ENCODE assay signal across 25 cellular contexts in the genomic region with DNA sequence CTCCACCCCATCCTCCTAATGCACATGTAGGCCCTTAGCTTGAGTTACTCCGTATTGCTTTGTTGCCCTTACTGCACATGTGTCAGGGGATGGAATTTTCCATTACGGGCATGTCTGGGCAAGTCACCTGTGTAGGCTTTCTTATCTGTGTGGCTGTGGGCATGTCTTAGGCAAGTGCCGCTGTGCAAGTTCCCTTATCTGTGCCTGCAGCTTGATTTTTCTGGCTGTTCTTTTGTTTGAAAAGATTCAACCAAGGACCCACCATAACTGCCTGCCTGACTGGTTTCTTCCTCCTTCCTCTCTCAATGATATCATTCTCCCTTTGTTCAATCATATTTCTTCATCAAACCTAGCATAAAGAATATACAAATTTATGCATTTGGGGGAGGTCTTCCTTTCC.
DNase-seq lines count a peak whose midpoint lies in the region; ATAC-seq, FAIRE-seq and TF ChIP-seq lines count a peak whose summit lies in the region.
"Had no signal": no experiment of that assay in that cellular context is flagged by ENCODE, and none has a peak within 500 bp of the region (broad histone marks: within the 10 kb centered on the region; RNA-seq: fewer than 3 reads in every experiment).

No MANE protein-coding gene starts in this region.

- peak overlapping the region; percentile 42 for H2BK5ac ChIP-seq in mesendoderm (ENCODE audit: low read length)

- no peaks in the 10 kb centered on the region for H3K79me2 ChIP-seq in mesendoderm (ENCODE audit: control insufficient read depth, insufficient read depth, low read length)

- WGBS in mesendoderm (ENCODE audit: extremely low coverage, insufficient coverage, low lambda C conversion rate), result no CpG with 5 or more reads among the region's 3 CpGs

- TF ChIP-seq CTCF in bronchial epithelial cell (IDR thresholded peaks at IDR 0.05; ENCODE audit: insufficient read depth, low read length, severe bottlenecking) (no peak), type B pancreatic cell (conservative IDR thresholded peaks at IDR 0.05) (no peak)

- ATAC-seq in HG03097 (IDR thresholded peaks at IDR 0.05; ENCODE audit: low FRiP score, unreplicated experiment), result no peak
- ATAC-seq: left lobe of liver had no signal

- H3K4me1 Mint-ChIP-seq in type B pancreatic cell (ENCODE audit: unreplicated experiment), result peaks cover 8% of the 10 kb centered on the region

- H3K4me3 Mint-ChIP-seq in type B pancreatic cell, result no peak overlapping the region
- H3K4me3 Mint-ChIP-seq: activated naive CD4-positive, alpha-beta T cell treated with anti-CD3 and anti-CD28 coated beads, Interleukin-2, amount 10 ng/mL, durations not matched to agents 7 days and 5 days; T-helper 1 cell treated with Interleukin-12 subunit alpha and Interleukin-12 subunit beta and Interleukin-4 antibody, amounts not matched to agents 30 μg/mL and 1 μg/mL, for 36 hours had no signal

- no peak overlapping the region for H4K8ac ChIP-seq in mesendoderm (ENCODE audit: low read depth, low read length)

- peak; percentile 9 to 29 for DNase-seq in NCI-H526 (lab: John Stamatoyannopoulos, UW)
- no peak for DNase-seq in NCI-H526 treated with DMSO at 0.1 percent for 48 hours (lab: John Stamatoyannopoulos, UW)
- peak; percentile 66 for DNase-seq in KBM-7
- DNase-seq in bronchial epithelial cell (ENCODE audit: low read depth), result peak; percentile 56
- DNase-seq in mesendoderm, result no peak
- no peak for DNase-seq in type B pancreatic cell (ENCODE audit: extremely low spot score, unreplicated experiment)
- no peak for DNase-seq in stimulated activated CD4-positive, alpha-beta T cell treated with anti-CD3 and anti-CD28 coated beads, Interleukin-4, amount 100 ng/mL, for 24 hours
- DNase-seq: activated CD4-positive, alpha-beta T cell treated with anti-CD3 and anti-CD28 coated beads, Interleukin-2, amount 50 U/mL, for 48 hours; activated CD8-positive, alpha-beta memory T cell treated with anti-CD3 and anti-CD28 coated beads, Interleukin-2, amount 50 U/mL, for 4 hours; activated naive CD4-positive, alpha-beta T cell treated with anti-CD3 and anti-CD28 coated beads, Interleukin-2, amount 10 ng/mL, durations not matched to agents 7 days and 5 days; brain microvascular endothelial cell; dorsolateral prefrontal cortex; GOT3; NCI-H510A treated with DMSO at 0.1 percent for 48 hours; SK-N-SH; small intestine; stimulated activated naive CD4-positive, alpha-beta T cell treated with Interleukin-2 at 50 U/mL for 16 hours; uterus had no signal

- H3K27me3 Mint-ChIP-seq in type B pancreatic cell, result no peaks in the 10 kb centered on the region

- peak overlapping the region; percentile 17 for H3K27ac ChIP-seq in mesendoderm (ENCODE audit: low read depth, low read length)
- H3K27ac ChIP-seq: brain microvascular endothelial cell, dorsolateral prefrontal cortex, thoracic aorta, uterus had no signal

- H3K27me3 ChIP-seq in bronchial epithelial cell (ENCODE audit: control insufficient read depth, insufficient read depth, low read length), result no peaks in the 10 kb centered on the region
- no peaks in the 10 kb centered on the region for H3K27me3 ChIP-seq in mesendoderm (ENCODE audit: insufficient read depth, low read length, poor library complexity)
- H3K27me3 ChIP-seq: brain microvascular endothelial cell, uterus had no signal

- H3K9ac ChIP-seq in mesendoderm (ENCODE audit: low read length), result no peak overlapping the region
- H3K9ac ChIP-seq: SK-N-SH had no signal

- no peak overlapping the region for H3K23ac ChIP-seq in mesendoderm (ENCODE audit: low read length)

- H3K36me3 ChIP-seq in bronchial epithelial cell (ENCODE audit: control insufficient read depth, insufficient read depth, low read length) (no peaks in the 10 kb centered on the region), mesendoderm (ENCODE audit: control insufficient read depth, insufficient read depth, low read length) (no peaks in the 10 kb centered on the region)
- H3K36me3 ChIP-seq: brain microvascular endothelial cell, thoracic aorta, uterus had no signal

- no peaks in the 10 kb centered on the region for H3K79me1 ChIP-seq in mesendoderm (ENCODE audit: low read length)

- H3K18ac ChIP-seq in mesendoderm (ENCODE audit: low read length), result peak overlapping the region; percentile 64

- FAIRE-seq in bronchial epithelial cell (lab: Jason Lieb, UNC), result no peak
- FAIRE-seq: D721Med, endothelial cell of umbilical vein, small intestine, TTC549 had no signal

- no peak overlapping the region for H3K4me2 ChIP-seq in mesendoderm (ENCODE audit: low read length)
- H3K4me2 ChIP-seq: SK-N-SH had no signal

- peaks cover 11% of the 10 kb centered on the region for H3K9me3 Mint-ChIP-seq in type B pancreatic cell

- H3K56ac ChIP-seq in mesendoderm (ENCODE audit: low read length), result no peak overlapping the region

- H3K4me3 ChIP-seq in bronchial epithelial cell (ENCODE audit: low read depth, low read length) (no peak overlapping the region), mesendoderm (ENCODE audit: low read length) (no peak overlapping the region)
- H3K4me3 ChIP-seq: dorsolateral prefrontal cortex, thoracic aorta, uterus had no signal

- H2BK120ac ChIP-seq in mesendoderm (ENCODE audit: low read depth, low read length), result peak overlapping the region; percentile 52

- peaks cover 5% of the 10 kb centered on the region for H3K36me3 Mint-ChIP-seq in type B pancreatic cell

- H3K4me1 ChIP-seq in mesendoderm (ENCODE audit: control insufficient read depth, low read depth, low read length), result peaks cover 2% of the 10 kb centered on the region
- H3K4me1 ChIP-seq: uterus had no signal

- H4K5ac ChIP-seq in mesendoderm (ENCODE audit: low read length), result no peak overlapping the region

- in situ Hi-C loops in KBM-7 (cut with MboI; ENCODE audit: low pct_unique_long_range_greater_than_20kb, low sequenced_read_pairs), result no loop called here

- no peak overlapping the region for H3K27ac Mint-ChIP-seq in type B pancreatic cell
- H3K27ac Mint-ChIP-seq: activated naive CD4-positive, alpha-beta T cell treated with anti-CD3 and anti-CD28 coated beads, Interleukin-2, amount 10 ng/mL, durations not matched to agents 7 days and 5 days; T-helper 1 cell treated with Interleukin-12 subunit alpha and Interleukin-12 subunit beta and Interleukin-4 antibody, amounts not matched to agents 30 μg/mL and 1 μg/mL, for 36 hours had no signal

- no peak overlapping the region for H2BK15ac ChIP-seq in mesendoderm (replicated peaks; ENCODE audit: low read depth)

- H2AK5ac ChIP-seq in mesendoderm (ENCODE audit: low read length), result no peak overlapping the region

- H3K4ac ChIP-seq in mesendoderm (ENCODE audit: low read depth, low read length), result peak overlapping the region; percentile 82

Comparison
In these comparisons a context has a peak if more than half of its experiments do, and no peak if none do; other contexts are left out.
1. DNase-seq: peak in NCI-H526 (2 of 2), KBM-7 (single experiment) and bronchial epithelial cell (single experiment); none in NCI-H526 treated with DMSO at 0.1 percent for 48 hours (single experiment), mesendoderm (single experiment), type B pancreatic cell (single experiment) and stimulated activated CD4-positive, alpha-beta T cell treated with anti-CD3 and anti-CD28 coated beads, Interleukin-4, amount 100 ng/mL, for 24 hours (single experiment).